In the genomic region with DNA sequence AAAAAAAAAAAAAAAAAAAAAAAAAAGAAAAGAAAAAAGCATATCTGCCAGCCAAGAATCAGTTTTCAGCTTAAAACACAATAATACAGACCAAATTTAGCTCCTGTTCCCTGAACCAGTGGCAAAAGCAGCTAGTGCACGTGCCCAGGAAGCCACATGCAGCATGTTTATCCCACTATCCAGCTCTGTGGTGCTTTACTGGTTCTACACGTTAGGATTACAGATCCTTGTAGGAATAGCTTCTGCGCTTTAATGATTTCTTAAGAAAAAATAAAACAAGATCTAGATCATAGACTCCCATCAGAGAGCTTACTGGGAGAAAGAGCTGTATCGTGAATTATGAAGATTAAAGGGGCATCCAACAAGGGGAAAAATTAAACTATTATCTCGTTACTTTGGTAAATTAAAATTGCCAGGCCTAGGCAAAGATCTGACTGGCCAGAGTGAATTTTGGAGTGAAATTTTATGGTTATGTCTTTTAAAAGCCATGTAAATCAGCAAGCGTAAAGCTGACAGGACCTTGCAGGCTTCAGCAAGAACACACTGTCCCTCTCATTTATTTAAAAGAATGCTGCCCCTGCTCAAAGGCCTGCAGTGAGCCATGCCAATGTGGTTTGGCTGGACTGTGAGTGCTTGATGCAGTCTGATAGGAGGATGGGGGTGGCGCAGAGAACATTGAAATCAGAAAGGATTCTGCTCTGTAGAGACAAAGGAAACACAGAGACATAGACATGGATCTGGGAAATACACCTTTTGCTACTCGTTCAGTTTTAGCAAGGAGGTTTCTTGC, we compare ENCODE assay signal across 14 cellular contexts.
DNase-seq lines count a peak whose midpoint lies in the region; ATAC-seq, FAIRE-seq and TF ChIP-seq lines count a peak whose summit lies in the region.
"Had no signal": no experiment of that assay in that cellular context is flagged by ENCODE, and none has a peak within 500 bp of the region (broad histone marks: within the 10 kb centered on the region; RNA-seq: fewer than 3 reads in every experiment).

No MANE protein-coding gene starts in this region.

- H3K27ac ChIP-seq in cingulate gyrus (ENCODE audit: low read depth, low read length), result peak overlapping the region; percentile 98
- H3K27ac ChIP-seq in kidney (ENCODE audit: low read depth in 2 of 2, low read length in 2 of 2), result peak overlapping the region; percentile 47 to 63
- H3K27ac ChIP-seq: GM23248 had no signal

- H3K4me3 ChIP-seq in AG10803 (ENCODE audit: low read length), result no peak overlapping the region
- peak overlapping the region; percentile 7 to 16 for H3K4me3 ChIP-seq in kidney (ENCODE audit: low read length in 2 of 2)
- H3K4me3 ChIP-seq: GM23248 had no signal

- intact Hi-C loops in kidney (cut with DNase I), result no loop called here

- H3K4me1 Mint-ChIP-seq in chondrocyte (ENCODE audit: low read depth), result peaks cover 35% of the 10 kb centered on the region

- H3K9me3 ChIP-seq in kidney (ENCODE audit: control insufficient read depth in 1 of 2, low read length in 2 of 2), result no peaks in the 10 kb centered on the region

- FAIRE-seq in kidney (lab: Jason Lieb, UNC), result no peak
- FAIRE-seq: TTC549 had no signal

- H3K36me3 ChIP-seq in kidney (ENCODE audit: control insufficient read depth in 1 of 2, insufficient read depth in 2 of 2, low read length in 2 of 2), result no peaks in the 10 kb centered on the region

- no peak overlapping the region for H3K4me3 Mint-ChIP-seq in chondrocyte (ENCODE audit: unreplicated experiment)
- H3K4me3 Mint-ChIP-seq: endodermal cell had no signal

- no peak overlapping the region for H3K9ac ChIP-seq in kidney (ENCODE audit: low read length in 2 of 2)
- H3K9ac ChIP-seq: GM23248 had no signal

- H3K4me1 ChIP-seq in kidney (ENCODE audit: control insufficient read depth in 1 of 2, insufficient read depth in 1 of 2, low read depth in 1 of 2, low read length in 2 of 2), result peaks cover 13 to 21% of the 10 kb centered on the region in 2 donors

- H3K36me3 Mint-ChIP-seq in chondrocyte (ENCODE audit: low read depth), result no peaks in the 10 kb centered on the region

- H3K9me3 Mint-ChIP-seq in chondrocyte (ENCODE audit: low read depth), result no peaks in the 10 kb centered on the region
- H3K9me3 Mint-ChIP-seq: endodermal cell had no signal

- ATAC-seq in GM19463 (IDR thresholded peaks at IDR 0.05; ENCODE audit: unreplicated experiment), result no peak
- no peak for ATAC-seq in omental fat pad (ENCODE audit: low FRiP score)

- no peak for TF ChIP-seq CTCF in AG10803 (conservative IDR thresholded peaks at IDR 0.05; ENCODE audit: low read length)
- TF ChIP-seq CTCF in kidney (IDR thresholded peaks at IDR 0.05; ENCODE audit: borderline replicate concordance, extremely low read depth, insufficient read depth), result no peak
- no peak for TF ChIP-seq CTCF in omental fat pad (IDR thresholded peaks at IDR 0.05)
- no peak for TF ChIP-seq CTCF in chondrocyte (IDR thresholded peaks at IDR 0.05)

- peak; percentile 35 for DNase-seq in AG10803 (ENCODE audit: low read depth)
- peak; percentile 87 for DNase-seq in kidney
- DNase-seq in putamen (ENCODE audit: low spot score), result peak; percentile 96
- DNase-seq in omental fat pad (ENCODE audit: low spot score), result no peak
- DNase-seq in chondrocyte (ENCODE audit: low spot score), result no peak
- no peak for DNase-seq in stimulated activated CD4-positive, alpha-beta T cell treated with anti-CD3 and anti-CD28 coated beads, Interleukin-2, amount 100 ng/mL, for 24 hours
- DNase-seq: DMS 273 treated with DMSO at 0.1 percent for 48 hours, endodermal cell, GM23248, MV-4-11, NCI-H345 had no signal

- no peaks in the 10 kb centered on the region for H3K27me3 Mint-ChIP-seq in chondrocyte (ENCODE audit: low read depth)

- H3K27ac Mint-ChIP-seq in chondrocyte (ENCODE audit: unreplicated experiment), result no peak overlapping the region
- H3K27ac Mint-ChIP-seq: endodermal cell had no signal

Comparison
In these comparisons a context has a peak if more than half of its experiments do, and no peak if none do; other contexts are left out.
1. DNase-seq: peak in AG10803 (single experiment), kidney (single experiment) and putamen (single experiment); none in omental fat pad (single experiment), chondrocyte (single experiment) and stimulated activated CD4-positive, alpha-beta T cell treated with anti-CD3 and anti-CD28 coated beads, Interleukin-2, amount 100 ng/mL, for 24 hours (0 of 2).